Comparison of ENCODE assay signal across 20 cellular contexts in the genomic region with DNA sequence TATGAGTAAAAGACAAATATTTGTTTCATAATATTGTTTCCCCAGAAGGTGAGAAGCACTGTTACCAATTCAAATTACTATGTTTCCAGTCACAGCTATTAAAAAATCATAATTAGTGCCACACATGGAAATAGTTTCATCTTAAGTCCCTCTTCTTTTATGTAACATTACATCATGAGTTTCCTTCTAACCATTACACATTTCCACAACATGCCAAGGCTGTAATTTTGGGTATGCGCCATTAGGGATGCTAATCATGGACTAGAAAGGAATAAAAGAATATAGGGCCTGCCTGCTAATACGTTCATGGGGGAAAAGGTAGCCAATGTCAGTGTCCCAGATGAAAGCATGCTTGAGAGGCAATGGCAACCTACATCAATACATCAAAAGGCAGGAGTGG.
DNase-seq lines count a peak whose midpoint lies in the region; ATAC-seq and TF ChIP-seq lines count a peak whose summit lies in the region.
"Had no signal": no experiment of that assay in that cellular context is flagged by ENCODE, and none has a peak within 500 bp of the region (broad histone marks: within the 10 kb centered on the region; RNA-seq: fewer than 3 reads in every experiment).

No MANE protein-coding gene starts in this region.

- no peak overlapping the region for H4K91ac ChIP-seq in IMR-90 (ENCODE audit: insufficient read depth, low read depth, low read length)

- no peak for TF ChIP-seq POLR2A in IMR-90 (IDR thresholded peaks at IDR 0.05; ENCODE audit: low read depth, low read length)
- no peak for TF ChIP-seq POLR2A in vagina (IDR thresholded peaks at IDR 0.05)
- TF ChIP-seq POLR2A in stomach (IDR thresholded peaks at IDR 0.05): no peak

- no peak overlapping the region for H3K4me2 ChIP-seq in IMR-90 (ENCODE audit: low read depth, low read length)
- H3K4me2 ChIP-seq: A549 had no signal

- no peak overlapping the region for H3K4me3 Mint-ChIP-seq in endothelial cell (ENCODE audit: unreplicated experiment)
- H3K4me3 Mint-ChIP-seq: CD4-positive, alpha-beta memory T cell had no signal

- dilution Hi-C loops in IMR-90 (cut with HindIII; ENCODE audit: low sequenced_read_pairs, unreplicated experiment): no loop called here

- DNase-seq in AG10803 (ENCODE audit: low read depth) (peak; percentile 54), IMR-90 (no peak), fibroblast of peridontal ligament (ENCODE audit: extremely low read depth) (peak; percentile 48), vagina (ENCODE audit: extremely low spot score in 2 of 2) (no peak), endothelial cell (ENCODE audit: low spot score) (no peak), stomach (no peak)
- no peak for DNase-seq in activated CD4-positive, alpha-beta T cell treated with anti-CD3 and anti-CD28 coated beads, Interleukin-2, amount 50 U/mL, for 1 hour
- DNase-seq: 8988T; ACHN; C1 segment of cervical spinal cord; Calu3; CD4-positive, alpha-beta memory T cell; COR-L47; DMS79; EL; GDM1; H7; HCEC 1CT had no signal

- no peak overlapping the region for H3K4me3 ChIP-seq in AG10803 (ENCODE audit: low read length)
- H3K4me3 ChIP-seq in IMR-90 (ENCODE audit: insufficient read depth, low read depth, low read length): no peak overlapping the region
- no peak overlapping the region for H3K4me3 ChIP-seq in vagina
- H3K4me3 ChIP-seq in stomach: no peak overlapping the region
- H3K4me3 ChIP-seq: A549, GM12878 had no signal

- POLR2A ChIA-PET in IMR-90 (lab: Charles Lee; ENCODE audit: unreplicated experiment): no interaction called here

- H2BK120ac ChIP-seq in IMR-90 (ENCODE audit: low read depth, low read length): no peak overlapping the region

- H3K36me3 Mint-ChIP-seq in endothelial cell (ENCODE audit: low read depth, unreplicated experiment): no peaks in the 10 kb centered on the region
- H3K36me3 Mint-ChIP-seq: CD4-positive, alpha-beta memory T cell had no signal

- H3K79me1 ChIP-seq in IMR-90 (ENCODE audit: low read depth in 1 of 2, low read length in 2 of 2): no peaks in the 10 kb centered on the region

- no peaks in the 10 kb centered on the region for H3K4me1 Mint-ChIP-seq in endothelial cell (ENCODE audit: unreplicated experiment)
- H3K4me1 Mint-ChIP-seq: CD4-positive, alpha-beta memory T cell had no signal

- TF ChIP-seq CTCF in AG10803 (conservative IDR thresholded peaks at IDR 0.05; ENCODE audit: low read length): no peak
- no peak for TF ChIP-seq CTCF in IMR-90 (conservative IDR thresholded peaks at IDR 0.05; ENCODE audit: low read depth, low read length)
- TF ChIP-seq CTCF in vagina (IDR thresholded peaks at IDR 0.05): no peak
- no peak for TF ChIP-seq CTCF in endothelial cell (IDR thresholded peaks at IDR 0.05; ENCODE audit: unreplicated experiment)
- no peak for TF ChIP-seq CTCF in stomach (IDR thresholded peaks at IDR 0.05)

- H3K23ac ChIP-seq in IMR-90 (ENCODE audit: low read depth, low read length): no peak overlapping the region

- H2BK5ac ChIP-seq in IMR-90 (ENCODE audit: low read depth, low read length, poor library complexity, severe bottlenecking): no peak overlapping the region

- H3K27me3 ChIP-seq in IMR-90 (ENCODE audit: control insufficient read depth, insufficient read depth, low read length): no peaks in the 10 kb centered on the region
- no peaks in the 10 kb centered on the region for H3K27me3 ChIP-seq in vagina
- H3K27me3 ChIP-seq in stomach: no peaks in the 10 kb centered on the region

- no peak overlapping the region for H3K27ac Mint-ChIP-seq in endothelial cell (ENCODE audit: unreplicated experiment)
- H3K27ac Mint-ChIP-seq: CD4-positive, alpha-beta memory T cell had no signal

- no peak overlapping the region for H2BK20ac ChIP-seq in IMR-90 (ENCODE audit: low read depth, low read length)

- no peak overlapping the region for H3K4ac ChIP-seq in IMR-90 (ENCODE audit: low read depth, low read length)

- no peak for TF ChIP-seq RAD21 in IMR-90 (IDR thresholded peaks at IDR 0.05; ENCODE audit: low read length)

- no peak overlapping the region for H4K8ac ChIP-seq in IMR-90 (ENCODE audit: low read depth in 2 of 2, low read length in 2 of 2)

- no peak overlapping the region for H2AK9ac ChIP-seq in IMR-90 (replicated peaks; ENCODE audit: low read depth, low read length, poor library complexity)

- intact Hi-C loops in IMR-90 (cut with micrococcal nuclease) (loop anchor here (5.0 kb wide), 1 partner anchor 44 kb away; no protein-coding TSS in a partner anchor), vagina (cut with DNase I) (no loop called here), stomach (cut with DNase I; ENCODE audit: low total_unique reads) (no loop called here)

- H3K4me1 ChIP-seq in IMR-90 (ENCODE audit: control insufficient read depth, insufficient read depth, low read length) (peaks cover 2% of the 10 kb centered on the region; the same call in 1 of the 2 replicates), vagina (no peaks in the 10 kb centered on the region), stomach (no peaks in the 10 kb centered on the region)

- no TSS peak for BruUV-seq in IMR-90 (replicated peaks; lab: Mats Ljungman, UMichigan)

- 0 out of 2 replicates have a peak, but pooled peaks cover 3% of the 10 kb centered on the region for H3K9me1 ChIP-seq in IMR-90 (ENCODE audit: insufficient read depth, low read length)

- no peaks in the 10 kb centered on the region for H3K9me3 Mint-ChIP-seq in endothelial cell (ENCODE audit: unreplicated experiment)

- no peak overlapping the region for H2AFZ ChIP-seq in IMR-90 (replicated peaks; ENCODE audit: low read length, poor library complexity)

- H3K14ac ChIP-seq in IMR-90 (replicated peaks; ENCODE audit: low read depth, low read length): no peak overlapping the region

- in situ Hi-C loops in IMR-90 (cut with MboI; ENCODE audit: low sequenced_read_pairs): no loop called here

- H4K20me1 ChIP-seq in IMR-90 (ENCODE audit: insufficient read depth, low read length): no peaks in the 10 kb centered on the region

- no peak overlapping the region for H2BK15ac ChIP-seq in IMR-90 (ENCODE audit: low read depth, low read length)

- WGBS in IMR-90 (ENCODE audit: extremely low coverage in 2 of 2, insufficient read length in 1 of 2), 2 experiments: no CpG with 5 or more reads among the region's 2 CpGs
- WGBS in stomach, 5 donors: 83 to 89% (median 88%) methylated on average over 2 of the region's 2 CpGs

- peaks cover 4% of the 10 kb centered on the region for H3K27me3 Mint-ChIP-seq in endothelial cell (ENCODE audit: unreplicated experiment)

- H3K18ac ChIP-seq in IMR-90 (ENCODE audit: low read depth, low read length): no peak overlapping the region

- CTCF ChIA-PET in IMR-90 (lab: Yijun Ruan, JAX): no interaction called here

- no peaks in the 10 kb centered on the region for H3K36me3 ChIP-seq in IMR-90 (ENCODE audit: control insufficient read depth, insufficient read depth, low read length)
- no peaks in the 10 kb centered on the region for H3K36me3 ChIP-seq in vagina
- no peaks in the 10 kb centered on the region for H3K36me3 ChIP-seq in stomach

- no peak overlapping the region for H3K27ac ChIP-seq in IMR-90 (ENCODE audit: insufficient read depth, low read length)
- peak overlapping the region; percentile 16 for H3K27ac ChIP-seq in vagina
- H3K27ac ChIP-seq in stomach: no peak overlapping the region
- H3K27ac ChIP-seq: A549 had no signal

- no peak overlapping the region for H3K56ac ChIP-seq in IMR-90 (ENCODE audit: extremely low read depth, insufficient read depth, low read length)

- H3K9ac ChIP-seq in IMR-90 (ENCODE audit: low read depth, low read length): no peak overlapping the region

- H4K5ac ChIP-seq in IMR-90 (ENCODE audit: low read depth, low read length): no peak overlapping the region

- peak overlapping the region; percentile 16; the same call in 1 of the 2 replicates for H2AK5ac ChIP-seq in IMR-90 (ENCODE audit: low read depth, low read length)

- ATAC-seq in IMR-90 (ENCODE audit: low read depth): no peak
- ATAC-seq: A549, GM12878 had no signal

- H3K9me3 ChIP-seq in IMR-90 (ENCODE audit: control insufficient read depth, insufficient read depth, low read length): no peaks in the 10 kb centered on the region
- H3K9me3 ChIP-seq in vagina: no peaks in the 10 kb centered on the region
- peaks cover 0 to 4% (median 0%) of the 10 kb centered on the region in 4 donors for H3K9me3 ChIP-seq in stomach
- H3K9me3 ChIP-seq: A549 had no signal

- no peak for TF ChIP-seq EP300 in stomach (IDR thresholded peaks at IDR 0.05)

TF ChIP-seq in IMR-90, 13 proteins besides CTCF, POLR2A, EP300 and RAD21:
- TF ChIP-seq NFE2L2 (IDR thresholded peaks at IDR 0.05; ENCODE audit: low read depth, low read length): no peak
- no peak for TF ChIP-seq BHLHE40 (IDR thresholded peaks at IDR 0.05; ENCODE audit: low read depth, low read length)
TF ChIP-seq in IMR-90: peak in this region for 0.

Comparison
In these comparisons a context has a peak if more than half of its experiments do, and no peak if none do; other contexts are left out.
1. DNase-seq: peak in AG10803 (single experiment) and fibroblast of peridontal ligament (single experiment); none in IMR-90 (single experiment), vagina (0 of 2), activated CD4-positive, alpha-beta T cell treated with anti-CD3 and anti-CD28 coated beads, Interleukin-2, amount 50 U/mL, for 1 hour (single experiment), endothelial cell (single experiment) and stomach (single experiment).